ENCODE assay signal across 27 cellular contexts in the genomic region with DNA sequence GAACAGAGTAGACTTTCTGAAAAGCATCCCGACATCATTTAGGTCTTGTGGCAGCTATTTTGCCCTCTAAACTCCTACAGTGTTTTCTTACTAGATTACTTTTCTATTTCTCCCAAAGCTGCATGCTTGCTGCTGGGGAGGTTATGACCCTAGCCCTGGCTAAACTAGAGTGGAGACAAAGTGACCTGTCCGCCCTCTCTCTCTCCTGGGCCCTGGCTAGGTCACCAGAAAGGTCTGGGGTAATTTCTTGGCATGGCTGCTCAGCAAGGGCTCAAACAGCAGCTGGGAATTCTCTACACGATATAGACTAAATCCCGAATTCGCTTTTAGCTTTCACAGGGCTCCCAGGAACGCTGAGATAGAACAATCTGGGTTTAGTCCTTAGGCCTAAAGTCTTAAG.
"Had no signal": no experiment of that assay in that cellular context is flagged by ENCODE, and none has a peak within 500 bp of the region (broad histone marks: within the 10 kb centered on the region; RNA-seq: fewer than 3 reads in every experiment).

No MANE protein-coding gene starts in this region.

- H3K27ac Mint-ChIP-seq: immature natural killer cell; memory B cell; naive thymus-derived CD8-positive, alpha-beta T cell; stimulated activated effector memory CD8-positive, alpha-beta T cell treated with anti-CD3 and anti-CD28 coated beads, Interleukin-12 subunit alpha, Interleukin-12 subunit beta, amount 100 ng/mL, for 72 hours; stimulated activated naive CD8-positive, alpha-beta T cell treated with anti-CD3 and anti-CD28 coated beads, Interleukin-15, Interleukin-2, amounts not matched to agents 100 ng/mL and 50 ng/mL, for 24 hours had no signal

- H3K27me3 ChIP-seq: heart left ventricle, left lung, pancreas, sigmoid colon, spleen, suprapubic skin, tibial artery, upper lobe of right lung, uterus had no signal

- H3K9me3 ChIP-seq: heart left ventricle, left lung, pancreas, prostate gland, sigmoid colon, spleen, suprapubic skin, thoracic aorta, tibial artery, upper lobe of right lung, uterus had no signal

- H3K4me1 ChIP-seq: left lung, pancreas, prostate gland, spleen, upper lobe of right lung had no signal

- DNase-seq: glutamatergic neuron; heart left ventricle; hypothalamus; immature natural killer cell; left lung; naive thymus-derived CD8-positive, alpha-beta T cell; nucleus accumbens; pancreas; posterior cingulate gyrus; retina; right cardiac atrium; sigmoid colon; small intestine; spleen; stimulated activated CD4-positive, alpha-beta T cell treated with anti-CD3 and anti-CD28 coated beads, Interleukin-4, amount 100 ng/mL, for 24 hours; stimulated activated naive CD4-positive, alpha-beta T cell; tibial artery; trophoblast cell; upper lobe of right lung; uterus had no signal

- H3K27ac ChIP-seq: heart left ventricle, left lung, pancreas, prostate gland, spleen, suprapubic skin, thoracic aorta, tibial artery, upper lobe of right lung, uterus had no signal

- H3K36me3 Mint-ChIP-seq: memory B cell; stimulated activated effector memory CD8-positive, alpha-beta T cell treated with anti-CD3 and anti-CD28 coated beads, Interleukin-12 subunit alpha, Interleukin-12 subunit beta, amount 100 ng/mL, for 72 hours had no signal

- H3K36me3 ChIP-seq: heart left ventricle, left lung, pancreas, prostate gland, sigmoid colon, spleen, suprapubic skin, thoracic aorta, tibial artery, upper lobe of right lung, uterus had no signal

- ATAC-seq: heart left ventricle; left lung; naive thymus-derived CD8-positive, alpha-beta T cell; pancreas; right cardiac atrium; stimulated activated effector memory CD8-positive, alpha-beta T cell treated with anti-CD3 and anti-CD28 coated beads, Interleukin-12 subunit alpha, Interleukin-12 subunit beta, amount 100 ng/mL, for 72 hours; upper lobe of right lung had no signal

- H3K9me3 Mint-ChIP-seq: immature natural killer cell; memory B cell; stimulated activated naive CD8-positive, alpha-beta T cell treated with anti-CD3 and anti-CD28 coated beads, Interleukin-15, Interleukin-2, amounts not matched to agents 100 ng/mL and 50 ng/mL, for 24 hours had no signal

- H3K4me1 Mint-ChIP-seq: immature natural killer cell; naive thymus-derived CD8-positive, alpha-beta T cell had no signal

- H3K4me3 ChIP-seq: heart left ventricle, left lung, lung, pancreas, prostate gland, sigmoid colon, spleen, suprapubic skin, thoracic aorta, tibial artery, upper lobe of right lung, uterus had no signal

- H3K4me3 Mint-ChIP-seq: immature natural killer cell; memory B cell; naive thymus-derived CD8-positive, alpha-beta T cell; stimulated activated effector memory CD8-positive, alpha-beta T cell treated with anti-CD3 and anti-CD28 coated beads, Interleukin-12 subunit alpha, Interleukin-12 subunit beta, amount 100 ng/mL, for 72 hours; stimulated activated naive CD8-positive, alpha-beta T cell treated with anti-CD3 and anti-CD28 coated beads, Interleukin-15, Interleukin-2, amounts not matched to agents 100 ng/mL and 50 ng/mL, for 24 hours had no signal
